15 cellular contexts compared by ENCODE assay signal in genomic region chr19:35039881-35040456, GRCh38. TPM values are rescaled to one million over a fixed set of nuclear protein-coding genes. Genes with fewer than 3 reads are reported as not detected.
DNase-seq lines count a peak whose midpoint lies in the region; ATAC-seq, FAIRE-seq and TF ChIP-seq lines count a peak whose summit lies in the region.
"Had no signal": no experiment of that assay in that cellular context is flagged by ENCODE, and none has a peak within 500 bp of the region (broad histone marks: within the 10 kb centered on the region; RNA-seq: fewer than 3 reads in every experiment).

No MANE protein-coding gene starts in this region.

- H3K79me2 ChIP-seq in DOHH2 (ENCODE audit: control insufficient read depth, low read length): no peaks in the 10 kb centered on the region

- DNase-seq in activated B cell treated with CpG ODN at 0.5 μM for 24 hours (no peak), islet precursor cell (peak; percentile 47), skeletal muscle cell (ENCODE audit: low read depth) (no peak), urothelium cell line (ENCODE audit: low spot score) (no peak)
- DNase-seq: activated CD4-positive, CD25-positive, alpha-beta regulatory T cell; DND-41; foreskin keratinocyte; PC-3; stimulated activated CD4-positive, alpha-beta T cell treated with anti-CD3 and anti-CD28 coated beads, Interleukin-4, amount 100 ng/mL, for 1 hour had no signal

- POLR2A ChIA-PET in activated B cell treated with CpG ODN at 0.5 μM for 24 hours (lab: Charles Lee): interaction anchor here (0.7 kb wide), 1 partner anchor 1013 kb away, joined by 5 read pairs; no protein-coding TSS in a partner anchor

- H3K4me3 Mint-ChIP-seq in activated B cell treated with CpG ODN at 0.5 μM for 24 hours: peak overlapping the region; percentile 82

- H3K27me3 Mint-ChIP-seq in activated B cell treated with CpG ODN at 0.5 μM for 24 hours: peaks cover 3% of the 10 kb centered on the region

- H4K20me1 ChIP-seq in DOHH2 (ENCODE audit: control insufficient read depth, insufficient read depth, low read depth, low read length): no peaks in the 10 kb centered on the region

- ATAC-seq in activated B cell treated with CpG ODN at 0.5 μM for 24 hours (ENCODE audit: low read depth): no peak
- no peak for ATAC-seq in HG02981 (IDR thresholded peaks at IDR 0.05; ENCODE audit: unreplicated experiment)
- no peak for ATAC-seq in HG03571 (IDR thresholded peaks at IDR 0.05; ENCODE audit: unreplicated experiment)
- ATAC-seq: foreskin keratinocyte, HCT116 had no signal

- H3K27me3 ChIP-seq in DOHH2 (ENCODE audit: control insufficient read depth, low read length): peaks cover 40% of the 10 kb centered on the region

- H3K4me3 ChIP-seq in DOHH2 (ENCODE audit: low read length) (no peak overlapping the region), skeletal muscle cell (ENCODE audit: low read depth, low read length) (peak overlapping the region; percentile 9)

- H3K4me1 Mint-ChIP-seq in activated B cell treated with CpG ODN at 0.5 μM for 24 hours: peaks cover 46% of the 10 kb centered on the region

- H3K27ac ChIP-seq in DOHH2 (ENCODE audit: low read depth, low read length): no peak overlapping the region
- H3K27ac ChIP-seq: foreskin keratinocyte, HL-60 had no signal

- intact Hi-C loops in activated B cell treated with CpG ODN at 0.5 μM for 24 hours (cut with micrococcal nuclease): no loop called here

- H3K9me2 ChIP-seq in DOHH2 (replicated peaks; ENCODE audit: control insufficient read depth, low read length): no peaks in the 10 kb centered on the region

- H3K9me3 ChIP-seq in DOHH2 (ENCODE audit: control insufficient read depth, insufficient read depth, low read length): no peaks in the 10 kb centered on the region

- H3K4me2 ChIP-seq in DOHH2 (ENCODE audit: low read length): peak overlapping the region; percentile 27; the same call in 1 of the 2 replicates

- H3K4me1 ChIP-seq in DOHH2 (ENCODE audit: control insufficient read depth, low read length): peaks cover 30% of the 10 kb centered on the region
- H3K4me1 ChIP-seq: foreskin keratinocyte had no signal

- no peaks in the 10 kb centered on the region for H3K9me3 Mint-ChIP-seq in activated B cell treated with CpG ODN at 0.5 μM for 24 hours

- TF ChIP-seq CTCF in DOHH2 (IDR thresholded peaks at IDR 0.05; ENCODE audit: low read depth, low read length, poor library complexity, severe bottlenecking) (no peak), activated B cell treated with CpG ODN at 0.5 μM for 24 hours (IDR thresholded peaks at IDR 0.05) (no peak)

- FAIRE-seq in urothelium cell line (lab: Jason Lieb, UNC): no peak
- FAIRE-seq: bronchial epithelial cell had no signal

- H3K36me3 Mint-ChIP-seq in activated B cell treated with CpG ODN at 0.5 μM for 24 hours (ENCODE audit: low read depth): no peaks in the 10 kb centered on the region

- H3F3A ChIP-seq in DOHH2 (ENCODE audit: control insufficient read depth, insufficient read depth): no peaks in the 10 kb centered on the region

- no peaks in the 10 kb centered on the region for H3K36me3 ChIP-seq in DOHH2 (ENCODE audit: control insufficient read depth, low read length)

- CTCF ChIA-PET in activated B cell treated with CpG ODN at 0.5 μM for 24 hours (lab: Charles Lee): no interaction called here

- no peak overlapping the region for H3K27ac Mint-ChIP-seq in activated B cell treated with CpG ODN at 0.5 μM for 24 hours

RNA-seq across cellular contexts. Expression of gene HPN, which starts 1.6 kb away (rescaled TPM):
- total RNA-seq in activated B cell treated with CpG ODN at 0.5 μM for 24 hours: not detected in 2 replicates
- total RNA-seq: bronchial epithelial cell, foreskin keratinocyte had no signal

RNA-seq across cellular contexts. Expression of gene SCN1B, which starts 9.7 kb away (rescaled TPM):
- 0.34 and 0.47 TPM in 2 replicates for total RNA-seq in activated B cell treated with CpG ODN at 0.5 μM for 24 hours

RNA-seq across cellular contexts. Expression of gene GRAMD1A, which starts 39.8 kb away (rescaled TPM):
- total RNA-seq in activated B cell treated with CpG ODN at 0.5 μM for 24 hours: 52.9 and 54.4 TPM in 2 replicates
